Comparison of ENCODE assay signal across 1 cellular context in the genomic region with DNA sequence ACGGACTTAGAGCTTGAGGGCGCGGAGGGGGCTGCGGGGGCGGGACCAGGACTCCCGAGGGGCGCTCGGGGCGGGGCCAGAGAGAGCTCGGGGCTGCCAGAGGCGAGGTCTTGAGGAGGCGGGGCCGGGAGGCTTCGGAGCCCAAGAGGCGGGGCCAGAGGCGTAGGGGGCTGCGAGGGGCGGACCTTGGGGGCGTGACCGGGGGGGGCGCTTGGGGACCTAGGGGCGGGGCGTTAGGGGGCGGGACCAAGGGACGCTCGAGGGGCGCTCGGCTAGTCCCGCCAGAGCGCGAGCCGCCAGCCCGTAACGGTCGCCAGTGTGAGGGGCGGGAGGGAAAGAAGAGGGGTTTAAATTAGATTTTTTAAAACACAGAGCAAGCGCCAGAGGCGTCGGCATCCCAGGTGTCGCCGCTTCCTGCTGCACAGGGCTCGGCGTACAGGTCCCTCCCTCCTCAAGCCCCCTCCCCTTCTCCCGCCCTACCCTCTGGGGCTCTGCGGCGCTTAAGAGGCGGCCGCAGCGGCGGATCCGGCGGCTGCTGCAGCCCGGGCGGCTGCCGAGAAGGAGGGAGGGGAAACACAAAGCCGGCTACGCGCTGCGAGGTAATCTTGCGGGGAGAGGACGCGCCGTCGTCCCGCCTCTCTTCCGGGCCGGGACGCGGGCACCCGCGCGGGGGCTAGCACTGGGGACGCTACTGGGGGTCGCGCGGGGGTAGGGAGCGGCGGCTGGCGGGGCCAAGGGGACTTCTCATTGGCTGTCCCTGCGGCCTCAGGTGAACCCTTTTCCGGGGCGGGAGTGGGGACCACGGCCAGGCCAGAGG.
A peak's percentile ranks its signal among the peaks of the same experiment; 100 is the strongest.
TF ChIP-seq lines count a peak whose summit lies in the region.

A gene with protein sequence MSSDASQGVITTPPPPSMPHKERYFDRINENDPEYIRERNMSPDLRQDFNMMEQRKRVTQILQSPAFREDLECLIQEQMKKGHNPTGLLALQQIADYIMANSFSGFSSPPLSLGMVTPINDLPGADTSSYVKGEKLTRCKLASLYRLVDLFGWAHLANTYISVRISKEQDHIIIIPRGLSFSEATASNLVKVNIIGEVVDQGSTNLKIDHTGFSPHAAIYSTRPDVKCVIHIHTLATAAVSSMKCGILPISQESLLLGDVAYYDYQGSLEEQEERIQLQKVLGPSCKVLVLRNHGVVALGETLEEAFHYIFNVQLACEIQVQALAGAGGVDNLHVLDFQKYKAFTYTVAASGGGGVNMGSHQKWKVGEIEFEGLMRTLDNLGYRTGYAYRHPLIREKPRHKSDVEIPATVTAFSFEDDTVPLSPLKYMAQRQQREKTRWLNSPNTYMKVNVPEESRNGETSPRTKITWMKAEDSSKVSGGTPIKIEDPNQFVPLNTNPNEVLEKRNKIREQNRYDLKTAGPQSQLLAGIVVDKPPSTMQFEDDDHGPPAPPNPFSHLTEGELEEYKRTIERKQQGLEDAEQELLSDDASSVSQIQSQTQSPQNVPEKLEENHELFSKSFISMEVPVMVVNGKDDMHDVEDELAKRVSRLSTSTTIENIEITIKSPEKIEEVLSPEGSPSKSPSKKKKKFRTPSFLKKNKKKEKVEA (plus strand): TSS at position 284 of the 817 bp plus-strand sequence. CDS start 92,670 bp downstream, outside the sequence.

TF ChIP-seq in HepG2, 621 proteins besides CTCF, POLR2A, EP300 and RAD21 (continued from another document and continues in another):
- TF ChIP-seq, protein P1, sequence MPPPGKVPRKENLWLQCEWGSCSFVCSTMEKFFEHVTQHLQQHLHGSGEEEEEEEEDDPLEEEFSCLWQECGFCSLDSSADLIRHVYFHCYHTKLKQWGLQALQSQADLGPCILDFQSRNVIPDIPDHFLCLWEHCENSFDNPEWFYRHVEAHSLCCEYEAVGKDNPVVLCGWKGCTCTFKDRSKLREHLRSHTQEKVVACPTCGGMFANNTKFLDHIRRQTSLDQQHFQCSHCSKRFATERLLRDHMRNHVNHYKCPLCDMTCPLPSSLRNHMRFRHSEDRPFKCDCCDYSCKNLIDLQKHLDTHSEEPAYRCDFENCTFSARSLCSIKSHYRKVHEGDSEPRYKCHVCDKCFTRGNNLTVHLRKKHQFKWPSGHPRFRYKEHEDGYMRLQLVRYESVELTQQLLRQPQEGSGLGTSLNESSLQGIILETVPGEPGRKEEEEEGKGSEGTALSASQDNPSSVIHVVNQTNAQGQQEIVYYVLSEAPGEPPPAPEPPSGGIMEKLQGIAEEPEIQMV (CRISPR knock-in tag; IDR thresholded peaks at IDR 0.05; ENCODE audit: low read depth), result no peak
- TF ChIP-seq HOXA3 (CRISPR knock-in tag; IDR thresholded peaks at IDR 0.05) (no peak), ZNF790 (CRISPR knock-in tag; IDR thresholded peaks at IDR 0.05; ENCODE audit: borderline replicate concordance) (no peak), ETV6 (CRISPR knock-in tag; conservative IDR thresholded peaks at IDR 0.05) (0 out of 2 replicates have a peak, but pooled peaks have one; percentile 27), SRSF1 (optimal IDR thresholded peaks at IDR 0.05; ENCODE audit: low read depth, low read length) (peak; percentile 72), HES4 (CRISPR knock-in tag; IDR thresholded peaks at IDR 0.05; ENCODE audit: borderline replicate concordance) (peak; percentile 35; the same call in 1 of the 2 replicates), JUN (CRISPR knock-in tag; IDR thresholded peaks at IDR 0.05) (no peak), SIN3A (IDR thresholded peaks at IDR 0.05; ENCODE audit: borderline replicate concordance, low read depth, low read length) (peak; percentile 66; the same call in 1 of the 2 replicates), NFE2L1 (CRISPR knock-in tag; IDR thresholded peaks at IDR 0.05; ENCODE audit: borderline replicate concordance) (no peak), MIER2 (CRISPR knock-in tag; IDR thresholded peaks at IDR 0.05) (no peak), KMT2A (CRISPR knock-in tag; IDR thresholded peaks at IDR 0.05) (peak; percentile 44; the same call in 1 of the 2 replicates), MATR3 (CRISPR knock-in tag; IDR thresholded peaks at IDR 0.05) (no peak), TEAD3 (CRISPR knock-in tag; optimal IDR thresholded peaks at IDR 0.05; ENCODE audit: borderline replicate concordance) (peak; percentile 11), ZNF616 (CRISPR knock-in tag; IDR thresholded peaks at IDR 0.05; ENCODE audit: low read depth) (no peak), FOXC1 (CRISPR knock-in tag; IDR thresholded peaks at IDR 0.05; ENCODE audit: borderline replicate concordance) (no peak), RELA (CRISPR knock-in tag; IDR thresholded peaks at IDR 0.05) (no peak), POLR2AphosphoS2 (IDR thresholded peaks at IDR 0.05; ENCODE audit: low read depth, low read length) (no peak), ELF3 (CRISPR knock-in tag; IDR thresholded peaks at IDR 0.05) (no peak), SAP130 (CRISPR knock-in tag; IDR thresholded peaks at IDR 0.05; ENCODE audit: low read depth) (peak; percentile 57; the same call in 1 of the 2 replicates), ZNF562 (CRISPR knock-in tag; IDR thresholded peaks at IDR 0.05; ENCODE audit: borderline replicate concordance) (no peak), GPN1 (CRISPR knock-in tag; IDR thresholded peaks at IDR 0.05; ENCODE audit: borderline replicate concordance) (no peak)
- TF ChIP-seq, protein P2, sequence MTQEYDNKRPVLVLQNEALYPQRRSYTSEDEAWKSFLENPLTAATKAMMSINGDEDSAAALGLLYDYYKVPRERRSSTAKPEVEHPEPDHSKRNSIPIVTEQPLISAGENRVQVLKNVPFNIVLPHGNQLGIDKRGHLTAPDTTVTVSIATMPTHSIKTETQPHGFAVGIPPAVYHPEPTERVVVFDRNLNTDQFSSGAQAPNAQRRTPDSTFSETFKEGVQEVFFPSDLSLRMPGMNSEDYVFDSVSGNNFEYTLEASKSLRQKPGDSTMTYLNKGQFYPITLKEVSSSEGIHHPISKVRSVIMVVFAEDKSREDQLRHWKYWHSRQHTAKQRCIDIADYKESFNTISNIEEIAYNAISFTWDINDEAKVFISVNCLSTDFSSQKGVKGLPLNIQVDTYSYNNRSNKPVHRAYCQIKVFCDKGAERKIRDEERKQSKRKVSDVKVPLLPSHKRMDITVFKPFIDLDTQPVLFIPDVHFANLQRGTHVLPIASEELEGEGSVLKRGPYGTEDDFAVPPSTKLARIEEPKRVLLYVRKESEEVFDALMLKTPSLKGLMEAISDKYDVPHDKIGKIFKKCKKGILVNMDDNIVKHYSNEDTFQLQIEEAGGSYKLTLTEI (CRISPR knock-in tag; conservative IDR thresholded peaks at IDR 0.05), result no peak
- TF ChIP-seq, protein P3, sequence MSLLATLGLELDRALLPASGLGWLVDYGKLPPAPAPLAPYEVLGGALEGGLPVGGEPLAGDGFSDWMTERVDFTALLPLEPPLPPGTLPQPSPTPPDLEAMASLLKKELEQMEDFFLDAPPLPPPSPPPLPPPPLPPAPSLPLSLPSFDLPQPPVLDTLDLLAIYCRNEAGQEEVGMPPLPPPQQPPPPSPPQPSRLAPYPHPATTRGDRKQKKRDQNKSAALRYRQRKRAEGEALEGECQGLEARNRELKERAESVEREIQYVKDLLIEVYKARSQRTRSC (CRISPR knock-in tag; IDR thresholded peaks at IDR 0.05; ENCODE audit: low read depth), result no peak
- TF ChIP-seq, protein P4, sequence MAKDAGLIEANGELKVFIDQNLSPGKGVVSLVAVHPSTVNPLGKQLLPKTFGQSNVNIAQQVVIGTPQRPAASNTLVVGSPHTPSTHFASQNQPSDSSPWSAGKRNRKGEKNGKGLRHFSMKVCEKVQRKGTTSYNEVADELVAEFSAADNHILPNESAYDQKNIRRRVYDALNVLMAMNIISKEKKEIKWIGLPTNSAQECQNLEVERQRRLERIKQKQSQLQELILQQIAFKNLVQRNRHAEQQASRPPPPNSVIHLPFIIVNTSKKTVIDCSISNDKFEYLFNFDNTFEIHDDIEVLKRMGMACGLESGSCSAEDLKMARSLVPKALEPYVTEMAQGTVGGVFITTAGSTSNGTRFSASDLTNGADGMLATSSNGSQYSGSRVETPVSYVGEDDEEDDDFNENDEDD (CRISPR knock-in tag; IDR thresholded peaks at IDR 0.05; ENCODE audit: borderline replicate concordance), result peak; percentile 29; the same call in 1 of the 2 replicates
- TF ChIP-seq, protein P5, sequence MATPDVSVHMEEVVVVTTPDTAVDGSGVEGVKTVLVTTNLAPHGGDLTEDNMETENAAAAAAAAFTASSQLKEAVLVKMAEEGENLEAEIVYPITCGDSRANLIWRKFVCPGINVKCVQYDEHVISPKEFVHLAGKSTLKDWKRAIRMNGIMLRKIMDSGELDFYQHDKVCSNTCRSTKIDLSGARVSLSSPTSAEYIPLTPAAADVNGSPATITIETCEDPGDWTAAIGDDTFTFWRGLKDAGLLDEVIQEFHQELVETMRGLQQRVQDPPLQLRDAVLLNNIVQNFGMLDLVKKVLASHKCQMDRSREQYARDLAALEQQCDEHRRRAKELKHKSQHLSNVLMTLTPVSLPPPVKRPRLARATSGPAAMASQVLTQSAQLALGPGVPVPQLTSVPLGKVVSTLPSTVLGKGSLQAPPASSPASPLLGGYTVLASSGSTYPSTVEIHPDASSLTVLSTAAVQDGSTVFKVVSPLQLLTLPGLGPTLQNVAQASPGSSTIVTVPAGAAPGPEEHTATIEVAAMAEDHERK (CRISPR knock-in tag; IDR thresholded peaks at IDR 0.05; ENCODE audit: low read depth), result no peak
- TF ChIP-seq, protein P6, sequence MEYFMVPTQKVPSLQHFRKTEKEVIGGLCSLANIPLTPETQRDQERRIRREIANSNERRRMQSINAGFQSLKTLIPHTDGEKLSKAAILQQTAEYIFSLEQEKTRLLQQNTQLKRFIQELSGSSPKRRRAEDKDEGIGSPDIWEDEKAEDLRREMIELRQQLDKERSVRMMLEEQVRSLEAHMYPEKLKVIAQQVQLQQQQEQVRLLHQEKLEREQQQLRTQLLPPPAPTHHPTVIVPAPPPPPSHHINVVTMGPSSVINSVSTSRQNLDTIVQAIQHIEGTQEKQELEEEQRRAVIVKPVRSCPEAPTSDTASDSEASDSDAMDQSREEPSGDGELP (IDR thresholded peaks at IDR 0.05; ENCODE audit: borderline replicate concordance, low read depth), result no peak; the same call in 1 of the 2 replicates
- TF ChIP-seq, protein P7, sequence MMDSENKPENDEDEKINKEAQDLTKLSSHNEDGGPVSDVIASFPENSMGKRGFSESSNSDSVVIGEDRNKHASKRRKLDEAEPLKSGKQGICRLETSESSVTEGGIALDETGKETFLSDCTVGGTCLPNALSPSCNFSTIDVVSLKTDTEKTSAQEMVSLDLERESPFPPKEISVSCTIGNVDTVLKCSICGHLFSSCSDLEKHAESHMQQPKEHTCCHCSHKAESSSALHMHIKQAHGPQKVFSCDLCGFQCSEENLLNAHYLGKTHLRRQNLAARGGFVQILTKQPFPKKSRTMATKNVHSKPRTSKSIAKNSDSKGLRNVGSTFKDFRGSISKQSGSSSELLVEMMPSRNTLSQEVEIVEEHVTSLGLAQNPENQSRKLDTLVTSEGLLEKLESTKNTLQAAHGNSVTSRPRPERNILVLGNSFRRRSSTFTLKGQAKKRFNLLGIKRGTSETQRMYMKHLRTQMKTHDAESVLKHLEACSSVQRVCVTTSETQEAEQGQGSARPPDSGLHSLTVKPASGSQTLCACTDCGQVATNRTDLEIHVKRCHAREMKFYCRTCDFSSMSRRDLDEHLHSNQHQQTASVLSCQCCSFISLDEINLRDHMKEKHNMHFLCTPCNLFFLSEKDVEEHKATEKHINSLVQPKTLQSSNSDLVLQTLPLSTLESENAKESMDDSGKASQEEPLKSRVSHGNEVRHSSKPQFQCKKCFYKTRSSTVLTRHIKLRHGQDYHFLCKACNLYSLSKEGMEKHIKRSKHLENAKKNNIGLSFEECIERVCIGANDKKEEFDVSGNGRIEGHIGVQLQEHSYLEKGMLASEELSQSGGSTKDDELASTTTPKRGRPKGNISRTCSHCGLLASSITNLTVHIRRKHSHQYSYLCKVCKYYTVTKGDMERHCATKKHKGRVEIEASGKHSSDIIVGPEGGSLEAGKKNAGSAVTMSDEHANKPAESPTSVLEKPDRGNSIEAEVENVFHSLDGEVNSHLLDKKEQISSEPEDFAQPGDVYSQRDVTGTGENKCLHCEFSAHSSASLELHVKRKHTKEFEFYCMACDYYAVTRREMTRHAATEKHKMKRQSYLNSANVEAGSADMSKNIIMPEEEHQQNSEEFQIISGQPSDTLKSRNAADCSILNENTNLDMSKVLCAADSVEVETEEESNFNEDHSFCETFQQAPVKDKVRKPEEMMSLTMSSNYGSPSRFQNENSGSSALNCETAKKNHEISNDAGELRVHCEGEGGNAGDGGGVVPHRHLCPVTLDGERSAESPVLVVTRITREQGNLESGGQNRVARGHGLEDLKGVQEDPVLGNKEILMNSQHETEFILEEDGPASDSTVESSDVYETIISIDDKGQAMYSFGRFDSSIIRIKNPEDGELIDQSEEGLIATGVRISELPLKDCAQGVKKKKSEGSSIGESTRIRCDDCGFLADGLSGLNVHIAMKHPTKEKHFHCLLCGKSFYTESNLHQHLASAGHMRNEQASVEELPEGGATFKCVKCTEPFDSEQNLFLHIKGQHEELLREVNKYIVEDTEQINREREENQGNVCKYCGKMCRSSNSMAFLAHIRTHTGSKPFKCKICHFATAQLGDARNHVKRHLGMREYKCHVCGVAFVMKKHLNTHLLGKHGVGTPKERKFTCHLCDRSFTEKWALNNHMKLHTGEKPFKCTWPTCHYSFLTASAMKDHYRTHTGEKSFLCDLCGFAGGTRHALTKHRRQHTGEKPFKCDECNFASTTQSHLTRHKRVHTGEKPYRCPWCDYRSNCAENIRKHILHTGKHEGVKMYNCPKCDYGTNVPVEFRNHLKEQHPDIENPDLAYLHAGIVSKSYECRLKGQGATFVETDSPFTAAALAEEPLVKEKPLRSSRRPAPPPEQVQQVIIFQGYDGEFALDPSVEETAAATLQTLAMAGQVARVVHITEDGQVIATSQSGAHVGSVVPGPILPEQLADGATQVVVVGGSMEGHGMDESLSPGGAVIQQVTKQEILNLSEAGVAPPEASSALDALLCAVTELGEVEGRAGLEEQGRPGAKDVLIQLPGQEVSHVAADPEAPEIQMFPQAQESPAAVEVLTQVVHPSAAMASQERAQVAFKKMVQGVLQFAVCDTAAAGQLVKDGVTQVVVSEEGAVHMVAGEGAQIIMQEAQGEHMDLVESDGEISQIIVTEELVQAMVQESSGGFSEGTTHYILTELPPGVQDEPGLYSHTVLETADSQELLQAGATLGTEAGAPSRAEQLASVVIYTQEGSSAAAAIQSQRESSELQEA (CRISPR knock-in tag; IDR thresholded peaks at IDR 0.05; ENCODE audit: not compliant biosample characterization), result no peak
- TF ChIP-seq, protein P8, sequence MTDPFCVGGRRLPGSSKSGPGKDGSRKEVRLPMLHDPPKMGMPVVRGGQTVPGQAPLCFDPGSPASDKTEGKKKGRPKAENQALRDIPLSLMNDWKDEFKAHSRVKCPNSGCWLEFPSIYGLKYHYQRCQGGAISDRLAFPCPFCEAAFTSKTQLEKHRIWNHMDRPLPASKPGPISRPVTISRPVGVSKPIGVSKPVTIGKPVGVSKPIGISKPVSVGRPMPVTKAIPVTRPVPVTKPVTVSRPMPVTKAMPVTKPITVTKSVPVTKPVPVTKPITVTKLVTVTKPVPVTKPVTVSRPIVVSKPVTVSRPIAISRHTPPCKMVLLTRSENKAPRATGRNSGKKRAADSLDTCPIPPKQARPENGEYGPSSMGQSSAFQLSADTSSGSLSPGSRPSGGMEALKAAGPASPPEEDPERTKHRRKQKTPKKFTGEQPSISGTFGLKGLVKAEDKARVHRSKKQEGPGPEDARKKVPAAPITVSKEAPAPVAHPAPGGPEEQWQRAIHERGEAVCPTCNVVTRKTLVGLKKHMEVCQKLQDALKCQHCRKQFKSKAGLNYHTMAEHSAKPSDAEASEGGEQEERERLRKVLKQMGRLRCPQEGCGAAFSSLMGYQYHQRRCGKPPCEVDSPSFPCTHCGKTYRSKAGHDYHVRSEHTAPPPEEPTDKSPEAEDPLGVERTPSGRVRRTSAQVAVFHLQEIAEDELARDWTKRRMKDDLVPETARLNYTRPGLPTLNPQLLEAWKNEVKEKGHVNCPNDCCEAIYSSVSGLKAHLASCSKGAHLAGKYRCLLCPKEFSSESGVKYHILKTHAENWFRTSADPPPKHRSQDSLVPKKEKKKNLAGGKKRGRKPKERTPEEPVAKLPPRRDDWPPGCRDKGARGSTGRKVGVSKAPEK (CRISPR knock-in tag; IDR thresholded peaks at IDR 0.05; ENCODE audit: borderline replicate concordance), result no peak
